27 cellular contexts compared by ENCODE assay signal in the genomic region with DNA sequence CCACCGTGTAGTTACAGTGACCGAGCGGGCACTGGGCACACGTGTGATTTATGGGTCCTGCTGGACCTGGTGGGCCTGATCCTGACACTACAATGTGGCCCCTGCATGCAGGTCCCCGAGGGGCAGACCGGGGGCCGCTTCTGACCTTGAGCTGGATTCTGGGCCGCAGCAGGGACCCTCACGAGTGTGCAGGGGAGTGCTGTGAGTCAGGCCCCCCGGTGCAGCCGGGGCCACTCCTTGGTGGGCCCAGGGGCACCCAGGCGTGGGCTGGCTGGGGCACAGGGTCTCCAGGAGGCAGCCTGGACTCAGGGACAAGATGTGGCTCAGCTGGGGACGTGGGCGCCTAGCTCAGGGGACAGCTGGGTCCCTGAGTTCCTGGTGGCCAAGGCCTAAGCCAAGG.
"Had no signal": no experiment of that assay in that cellular context is flagged by ENCODE, and none has a peak within 500 bp of the region (broad histone marks: within the 10 kb centered on the region; RNA-seq: fewer than 3 reads in every experiment).

No MANE protein-coding gene starts in this region.

- H3K9me3 ChIP-seq: stomach, suprapubic skin, testis, thoracic aorta, thyroid gland, tibial artery, tibial nerve, transverse colon, upper lobe of left lung, upper lobe of right lung, uterus, vagina had no signal

- FAIRE-seq: urothelium cell line had no signal

- ATAC-seq: stimulated activated effector memory CD8-positive, alpha-beta T cell treated with anti-CD3 and anti-CD28 coated beads, Interleukin-12 subunit alpha, Interleukin-12 subunit beta, amount 100 ng/mL, for 72 hours; stimulated activated memory B cell treated with anti-CD40 and anti-IgM and Interleukin-4, amounts not matched to agents 10 μg/mL and 1 μg/mL and 100 μg/mL, for 72 hours; stimulated activated naive B cell treated with anti-CD40 and anti-IgM and Interleukin-4, amounts not matched to agents 10 μg/mL and 1 μg/mL and 100 μg/mL, for 72 hours; stimulated activated naive CD8-positive, alpha-beta T cell treated with anti-CD3 and anti-CD28 coated beads, Interleukin-15, Interleukin-2, amounts not matched to agents 100 U/mL and 50 U/mL, for 24 hours; upper lobe of right lung had no signal

- H3K4me3 ChIP-seq: stomach, suprapubic skin, testis, thoracic aorta, thyroid gland, tibial artery, tibial nerve, transverse colon, upper lobe of left lung, upper lobe of right lung, uterus, vagina had no signal

- H3K4me1 ChIP-seq: testis, thyroid gland, upper lobe of right lung, uterus had no signal

- H3K27me3 ChIP-seq: testis, thyroid gland, upper lobe of left lung, upper lobe of right lung, uterus, vagina had no signal

- H3K27ac ChIP-seq: stomach, suprapubic skin, testis, thoracic aorta, thyroid gland, tibial artery, tibial nerve, transverse colon, upper lobe of left lung, upper lobe of right lung, uterus, vagina had no signal

- H3K36me3 ChIP-seq: stomach, suprapubic skin, thoracic aorta, thyroid gland, tibial artery, tibial nerve, transverse colon, upper lobe of left lung, upper lobe of right lung, uterus, vagina had no signal

- DNase-seq: stimulated activated CD4-positive, alpha-beta T cell treated with anti-CD3 and anti-CD28 coated beads, Interleukin-2, amount 100 ng/mL, for 48 hours; stimulated activated CD4-positive, alpha-beta T cell treated with anti-CD3 and anti-CD28 coated beads, Interleukin-4, amount 100 ng/mL, for 1 hour; stimulated activated CD4-positive, alpha-beta T cell treated with anti-CD3 and anti-CD28 coated beads, Interleukin-4, amount 100 ng/mL, for 24 hours; stimulated activated CD4-positive, alpha-beta T cell treated with anti-CD3 and anti-CD28 coated beads, Interleukin-4, amount 100 ng/mL, for 4 hours; stimulated activated CD8-positive, alpha-beta memory T cell treated with anti-CD3 and anti-CD28 coated beads, Interleukin-4, amount 100 ng/mL, for 48 hours; stimulated activated naive B cell treated with anti-CD40 and anti-IgM and Interleukin-4, amounts not matched to agents 10 μg/mL and 1 μg/mL and 100 μg/mL, for 72 hours; stimulated activated naive CD4-positive, alpha-beta T cell; stimulated activated naive CD4-positive, alpha-beta T cell treated with Interleukin-2 at 50 U/mL for 16 hours; stimulated activated naive CD8-positive, alpha-beta T cell treated with anti-CD3 and anti-CD28 coated beads, Interleukin-15, amount 100 ng/mL, for 72 hours; stimulated activated naive CD8-positive, alpha-beta T cell treated with anti-CD3 and anti-CD28 coated beads, Interleukin-15, Interleukin-2, amounts not matched to agents 100 U/mL and 50 U/mL, for 24 hours; stomach; substantia nigra; testis; thyroid gland; tibial artery; transverse colon; trophoblast cell; upper lobe of right lung; uterus had no signal
